Comparison of ENCODE assay signal across 16 cellular contexts in genomic region chr9:8780386-8780785, GRCh38.
DNase-seq lines count a peak whose midpoint lies in the region; ATAC-seq and TF ChIP-seq lines count a peak whose summit lies in the region.
"Had no signal": no experiment of that assay in that cellular context is flagged by ENCODE, and none has a peak within 500 bp of the region (broad histone marks: within the 10 kb centered on the region; RNA-seq: fewer than 3 reads in every experiment).

No MANE protein-coding gene starts in this region.

- H3K56ac ChIP-seq in mesendoderm (ENCODE audit: low read length): no peak overlapping the region

- WGBS in mesendoderm (ENCODE audit: extremely low coverage, insufficient coverage, low lambda C conversion rate): no CpG with 5 or more reads among the region's 3 CpGs

- H3K4me1 ChIP-seq in mesendoderm (ENCODE audit: control insufficient read depth, low read depth, low read length): peaks cover 7% of the 10 kb centered on the region
- H3K4me1 ChIP-seq: BLaER1 had no signal

- H2BK5ac ChIP-seq in mesendoderm (ENCODE audit: low read length): no peak overlapping the region

- H3K79me2 ChIP-seq in mesendoderm (ENCODE audit: control insufficient read depth, insufficient read depth, low read length): no peaks in the 10 kb centered on the region

- no peak overlapping the region for H2BK120ac ChIP-seq in mesendoderm (ENCODE audit: low read depth, low read length)

- in situ Hi-C loops in G401 (cut with HindIII; ENCODE audit: low sequenced_read_pairs): no loop called here

- H3K36me3 ChIP-seq in mesendoderm (ENCODE audit: control insufficient read depth, insufficient read depth, low read length): no peaks in the 10 kb centered on the region
- H3K36me3 ChIP-seq: BLaER1, HAP-1 had no signal

- H3K18ac ChIP-seq in mesendoderm (ENCODE audit: low read length): peak overlapping the region; percentile 64

- no peaks in the 10 kb centered on the region for H3K9me3 Mint-ChIP-seq in brain
- no peaks in the 10 kb centered on the region for H3K9me3 Mint-ChIP-seq in nephron progenitor cell
- H3K9me3 Mint-ChIP-seq: CD14-positive monocyte had no signal

- no peak overlapping the region for H3K4ac ChIP-seq in mesendoderm (ENCODE audit: low read depth, low read length)

- no peak overlapping the region for H3K4me2 ChIP-seq in mesendoderm (ENCODE audit: low read length)
- H3K4me2 ChIP-seq: BLaER1 had no signal

- H3K27ac ChIP-seq in mesendoderm (ENCODE audit: low read depth, low read length): no peak overlapping the region
- H3K27ac ChIP-seq: BLaER1 had no signal

- H4K5ac ChIP-seq in mesendoderm (ENCODE audit: low read length): no peak overlapping the region

- no peak overlapping the region for H3K9ac ChIP-seq in mesendoderm (ENCODE audit: low read length)
- H3K9ac ChIP-seq: BLaER1 had no signal

- H3K4me3 ChIP-seq in mesendoderm (ENCODE audit: low read length): no peak overlapping the region
- H3K4me3 ChIP-seq: BLaER1, HAP-1 had no signal

- H3K4me3 Mint-ChIP-seq in brain (peak overlapping the region in 1 of 5 experiments; percentile 21), nephron progenitor cell (no peak overlapping the region)
- H3K4me3 Mint-ChIP-seq: CD14-positive monocyte; CD4-positive, alpha-beta memory T cell had no signal

- no peaks in the 10 kb centered on the region for H3K27me3 ChIP-seq in mesendoderm (ENCODE audit: insufficient read depth, low read length, poor library complexity)
- H3K27me3 ChIP-seq: BLaER1 had no signal

- DNase-seq in G401 (ENCODE audit: low spot score): peak; percentile 71
- no peak for DNase-seq in mesendoderm
- no peak for DNase-seq in nephron progenitor cell
- no peak for DNase-seq in effector CD8-positive, alpha-beta T cell (lab: John Stamatoyannopoulos, UW)
- DNase-seq: 8988T; CD4-positive, alpha-beta memory T cell; DMS153; DMS79; GF-D8; IMR-90 had no signal

- no peaks in the 10 kb centered on the region for H3K27me3 Mint-ChIP-seq in brain
- no peaks in the 10 kb centered on the region for H3K27me3 Mint-ChIP-seq in nephron progenitor cell (ENCODE audit: low read depth, poor library complexity)
- H3K27me3 Mint-ChIP-seq: CD4-positive, alpha-beta memory T cell had no signal

- H4K8ac ChIP-seq in mesendoderm (ENCODE audit: low read depth, low read length): no peak overlapping the region

- H3K79me1 ChIP-seq in mesendoderm (ENCODE audit: low read length): no peaks in the 10 kb centered on the region

- H2BK15ac ChIP-seq in mesendoderm (replicated peaks; ENCODE audit: low read depth): peak overlapping the region; percentile 88

- H3K23ac ChIP-seq in mesendoderm (ENCODE audit: low read length): no peak overlapping the region

- no peak for TF ChIP-seq CTCF in brain (conservative IDR thresholded peaks at IDR 0.05)
- TF ChIP-seq CTCF in nephron progenitor cell (IDR thresholded peaks at IDR 0.05): no peak

- H2AK5ac ChIP-seq in mesendoderm (ENCODE audit: low read length): no peak overlapping the region

- H3K27ac Mint-ChIP-seq in brain (peak overlapping the region in 3 of 5 experiments; percentile 1 to 68 (median 47)), nephron progenitor cell (peak overlapping the region; percentile 75)
- H3K27ac Mint-ChIP-seq: CD14-positive monocyte; CD4-positive, alpha-beta memory T cell had no signal

- H3K36me3 Mint-ChIP-seq in brain: peaks cover 7% of the 10 kb centered on the region
- peaks cover 10% of the 10 kb centered on the region for H3K36me3 Mint-ChIP-seq in nephron progenitor cell (ENCODE audit: low read depth)
- H3K36me3 Mint-ChIP-seq: CD14-positive monocyte; CD4-positive, alpha-beta memory T cell had no signal

- no peak for ATAC-seq in GM21423 (IDR thresholded peaks at IDR 0.05; ENCODE audit: unreplicated experiment)
- ATAC-seq in HG03097 (IDR thresholded peaks at IDR 0.05; ENCODE audit: low FRiP score, unreplicated experiment): no peak

- H3K4me1 Mint-ChIP-seq in brain (peaks cover 70% of the 10 kb centered on the region), nephron progenitor cell (peaks cover 65% of the 10 kb centered on the region)
- H3K4me1 Mint-ChIP-seq: CD14-positive monocyte; CD4-positive, alpha-beta memory T cell had no signal
